ENCODE assay signal across 1 cellular context in genomic region chr20:35111141-35111888, GRCh38.
TF ChIP-seq lines count a peak whose summit lies in the region.

No MANE protein-coding gene starts in this region.

TF ChIP-seq in SK-N-SH treated with all-trans-retinoic acid at 6 μM for 48 hours, 23 proteins besides CTCF, POLR2A, EP300 and RAD21 (continued from another document):
- no peak for TF ChIP-seq TSHZ2 (CRISPR knock-in tag; IDR thresholded peaks at IDR 0.05)
TF ChIP-seq in SK-N-SH treated with all-trans-retinoic acid at 6 μM for 48 hours: peak in this region for 0.
